16 cellular contexts compared by ENCODE assay signal in the genomic region with DNA sequence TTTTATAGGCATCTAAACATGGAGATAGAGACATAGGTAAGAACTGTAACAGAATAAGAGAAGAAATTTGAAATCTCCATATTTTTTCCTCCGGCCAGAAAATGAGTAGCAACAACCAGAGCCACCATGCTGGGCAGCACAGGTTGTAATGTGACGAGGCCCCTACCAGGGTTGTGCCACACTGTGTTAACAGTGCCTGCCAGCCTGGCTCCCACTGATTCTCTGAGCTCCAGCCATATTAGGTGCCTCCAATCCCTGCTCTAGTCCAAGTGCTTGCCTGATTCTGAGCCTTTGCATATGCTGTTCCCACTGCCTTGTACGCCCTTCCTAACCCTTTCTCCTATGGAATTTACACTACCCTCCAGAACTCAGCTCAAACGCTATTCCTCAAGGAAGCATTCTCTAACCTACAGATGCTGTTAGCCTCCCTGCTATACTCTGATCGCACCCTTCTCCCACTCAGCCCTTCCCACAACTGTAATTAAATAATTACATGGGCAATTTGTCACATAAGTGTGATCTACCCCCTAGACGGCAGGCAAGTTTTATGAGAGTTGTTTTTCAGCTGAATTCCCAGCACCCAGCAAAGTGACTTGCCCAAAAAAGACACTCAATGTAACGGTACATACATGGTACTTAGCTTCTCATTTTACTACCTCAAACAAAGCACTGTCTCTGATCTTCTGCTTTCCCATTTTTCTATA. TPM values are rescaled to one million over a fixed set of nuclear protein-coding genes. Genes with fewer than 3 reads are reported as not detected.
DNase-seq lines count a peak whose midpoint lies in the region; FAIRE-seq and TF ChIP-seq lines count a peak whose summit lies in the region.
"Had no signal": no experiment of that assay in that cellular context is flagged by ENCODE, and none has a peak within 500 bp of the region (broad histone marks: within the 10 kb centered on the region; RNA-seq: fewer than 3 reads in every experiment).

No MANE protein-coding gene starts in this region.

- no peak overlapping the region for H3K27ac ChIP-seq in OCI-LY7 (ENCODE audit: low read depth, low read length, poor library complexity, severe bottlenecking)
- H3K27ac ChIP-seq in right atrium auricular region, result peak overlapping the region; percentile 62 to 66
- peak overlapping the region in 2 of 3 donors; percentile 1 to 15 for H3K27ac ChIP-seq in thyroid gland
- H3K27ac ChIP-seq: SK-N-MC had no signal

- peaks cover 16% of the 10 kb centered on the region for H3K4me1 ChIP-seq in OCI-LY7 (ENCODE audit: insufficient read depth, low read length, poor library complexity, severe bottlenecking)
- peaks cover 0 to 9% of the 10 kb centered on the region in 2 donors for H3K4me1 ChIP-seq in right atrium auricular region
- H3K4me1 ChIP-seq in thyroid gland, result peaks cover 34 to 42% of the 10 kb centered on the region in 2 donors

- FAIRE-seq in GM19239 (lab: Jason Lieb, UNC), result no peak
- FAIRE-seq: frontal cortex had no signal

- intact Hi-C loops in OCI-LY7 (cut with micrococcal nuclease; ENCODE audit: unreplicated experiment), result no loop called here
- intact Hi-C loops in thyroid gland (cut with DNase I), result no loop called here

- H3K36me3 ChIP-seq in OCI-LY7 (ENCODE audit: insufficient read depth, low read length) (no peaks in the 10 kb centered on the region), right atrium auricular region (no peaks in the 10 kb centered on the region), thyroid gland (no peaks in the 10 kb centered on the region)

- BruUV-seq in OCI-LY7 (replicated peaks; lab: Mats Ljungman, UMichigan), result no TSS peak

- CTCF ChIA-PET in OCI-LY7 (lab: Charles Lee; ENCODE audit: unreplicated experiment), result no interaction called here

- 81 to 83% methylated on average over 7 of the region's 7 CpGs for WGBS in thyroid gland, 2 donors

- POLR2A ChIA-PET in OCI-LY7 (lab: Charles Lee), result interaction anchor here (1.1 kb wide), 1 partner anchor 10 kb away, joined by 3 read pairs; no protein-coding TSS in a partner anchor

- no peaks in the 10 kb centered on the region for H3K27me3 ChIP-seq in right atrium auricular region
- no peaks in the 10 kb centered on the region for H3K27me3 ChIP-seq in thyroid gland

- H3K9me2 ChIP-seq in OCI-LY7 (ENCODE audit: insufficient read depth, low read length), result no peaks in the 10 kb centered on the region

- H2AFZ ChIP-seq in OCI-LY7 (ENCODE audit: low read length), result 0 out of 2 replicates have a peak overlapping the region, but pooled peaks have one; percentile 32

- DNase-seq in NCI-H1105 (lab: John Stamatoyannopoulos, UW) (peak; percentile 9), OCI-LY7 (ENCODE audit: low spot score) (no peak), right atrium auricular region (ENCODE audit: low spot score) (no peak), thyroid gland (no peak), GM19239 (ENCODE audit: insufficient read length, low spot score) (no peak), retina (no peak), GM19240 (ENCODE audit: insufficient read length, low spot score) (no peak)
- no peak for DNase-seq in activated CD4-positive, alpha-beta T cell treated with anti-CD3 and anti-CD28 coated beads for 48 hours
- DNase-seq: activated CD8-positive, alpha-beta memory T cell treated with anti-CD3 and anti-CD28 coated beads, Interleukin-2, amount 10 ng/mL, durations not matched to agents 7 days and 5 days; activated naive CD4-positive, alpha-beta T cell treated with anti-CD3 and anti-CD28 coated beads, Interleukin-2, amount 10 ng/mL, durations not matched to agents 7 days and 5 days; C1 segment of cervical spinal cord; effector memory CD4-positive, alpha-beta T cell; NCI-H2029 had no signal

- H3K79me2 ChIP-seq in OCI-LY7 (ENCODE audit: insufficient read depth, low read depth, low read length), result no peaks in the 10 kb centered on the region

- no peaks in the 10 kb centered on the region for H4K20me1 ChIP-seq in OCI-LY7 (ENCODE audit: insufficient read depth, low read length)

- H3K4me3 ChIP-seq in OCI-LY7 (ENCODE audit: low read depth, low read length, poor library complexity, severe bottlenecking) (no peak overlapping the region), right atrium auricular region (no peak overlapping the region), thyroid gland (replicated peaks in 1 of 3) (no peak overlapping the region)
- H3K4me3 ChIP-seq: mucosa of descending colon, SK-N-MC had no signal

- H3K4me2 ChIP-seq in OCI-LY7 (ENCODE audit: low read length), result no peak overlapping the region

- H3K9me3 ChIP-seq in OCI-LY7 (ENCODE audit: low read length) (no peaks in the 10 kb centered on the region), right atrium auricular region (no peaks in the 10 kb centered on the region), thyroid gland (no peaks in the 10 kb centered on the region)

- TF ChIP-seq POLR2A in thyroid gland (IDR thresholded peaks at IDR 0.05), result no peak

- TF ChIP-seq CTCF in OCI-LY7 (conservative IDR thresholded peaks at IDR 0.05; ENCODE audit: low read length) (no peak), right atrium auricular region (IDR thresholded peaks at IDR 0.05) (no peak), thyroid gland (IDR thresholded peaks at IDR 0.05) (no peak)

RNA-seq across cellular contexts. Expression of gene STARD13, which starts 37.6 kb away (rescaled TPM):
- total RNA-seq in OCI-LY7 (2014; rRNA removed; shearing (Covaris generic)), result 0.39 TPM in 1 of 2 replicates, not detected in the other
- total RNA-seq in OCI-LY7 (2022) (0.48 and 0.57 TPM in 2 replicates), right atrium auricular region (10 to 100 TPM; 21.6 to 23.3 TPM), thyroid gland (100 to 1,000 TPM in 1 of 4 donors, 10 to 100 TPM in 3; 52.0 to 114 (median 89.2) TPM)

Comparison
In these comparisons a context has a peak if more than half of its experiments do, and no peak if none do; other contexts are left out.
1. RNA of gene STARD13, which starts 37.6 kb away (total RNA-seq): 52.0 to 114 TPM in thyroid gland and 21.6 to 23.3 TPM in right atrium auricular region; 0.39 to 0.57 TPM in OCI-LY7; every median in the first group is over 10 times any median in the second.